Comparison of ENCODE assay signal across 10 cellular contexts in the genomic region with DNA sequence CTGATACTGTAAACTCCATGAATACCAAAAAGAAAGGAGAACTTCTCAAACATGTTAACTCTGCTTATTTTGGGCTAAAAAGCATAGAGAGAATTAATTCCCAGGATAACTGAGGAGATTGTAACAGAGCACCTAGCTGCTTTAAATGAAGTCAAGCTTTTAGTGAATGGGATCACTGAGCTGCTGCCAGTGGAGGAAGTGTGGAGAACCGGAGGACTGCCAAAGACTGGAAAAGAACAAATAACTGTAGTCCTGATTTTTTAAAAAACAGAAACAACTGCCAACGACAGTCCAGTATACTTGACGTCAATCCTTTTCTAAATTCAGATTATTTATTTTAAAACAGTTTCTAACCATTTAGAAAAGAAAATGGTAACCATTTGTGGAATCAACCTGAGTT.
"Had no signal": no experiment of that assay in that cellular context is flagged by ENCODE, and none has a peak within 500 bp of the region (broad histone marks: within the 10 kb centered on the region; RNA-seq: fewer than 3 reads in every experiment).

No MANE protein-coding gene starts in this region.

- H3K9ac ChIP-seq: parathyroid adenoma had no signal

- H3K9me3 ChIP-seq: right atrium auricular region, spleen had no signal

- ATAC-seq: left lobe of liver; stimulated activated naive B cell treated with anti-CD40 and anti-IgM and Interleukin-4, amounts not matched to agents 10 μg/mL and 1 μg/mL and 100 μg/mL, for 72 hours; WTC11 had no signal

- H3K4me1 ChIP-seq: parathyroid adenoma had no signal

- H2AFZ ChIP-seq: parathyroid adenoma had no signal

- H3K27ac ChIP-seq: parathyroid adenoma, right atrium auricular region, spleen had no signal

- H3K36me3 ChIP-seq: right atrium auricular region, spleen had no signal

- DNase-seq: activated CD4-positive, alpha-beta T cell treated with anti-CD3 and anti-CD28 coated beads, Interleukin-2, amount 10 ng/mL, durations not matched to agents 24 days and 14 days; activated CD8-positive, alpha-beta memory T cell treated with anti-CD3 and anti-CD28 coated beads for 24 hours; activated naive CD4-positive, alpha-beta T cell treated with anti-CD3 and anti-CD28 coated beads, Interleukin-2, amount 10 ng/mL, durations not matched to agents 7 days and 5 days; spleen; stimulated activated CD4-positive, alpha-beta T cell treated with anti-CD3 and anti-CD28 coated beads, Interleukin-1b, Interleukin-23, amount 100 ng/mL, for 48 hours; stimulated activated naive B cell treated with anti-CD40 and anti-IgM and Interleukin-4, amounts not matched to agents 10 μg/mL and 1 μg/mL and 100 μg/mL, for 72 hours had no signal

- H3K4me3 ChIP-seq: right atrium auricular region, spleen had no signal

- H3K79me2 ChIP-seq: parathyroid adenoma had no signal
